ENCODE assay signal across 18 cellular contexts in genomic region chr19:3980353-3981251, GRCh38. TPM values are rescaled to one million over a fixed set of nuclear protein-coding genes. Genes with fewer than 3 reads are reported as not detected.
A peak's percentile ranks its signal among the peaks of the same experiment; 100 is the strongest.
DNase-seq lines count a peak whose midpoint lies in the region; ATAC-seq and TF ChIP-seq lines count a peak whose summit lies in the region.
"Had no signal": no experiment of that assay in that cellular context is flagged by ENCODE, and none has a peak within 500 bp of the region (broad histone marks: within the 10 kb centered on the region; RNA-seq: fewer than 3 reads in every experiment).

No MANE protein-coding gene starts in this region.

- H3K27ac ChIP-seq in 22Rv1, result peak overlapping the region; percentile 94; the same call in 1 of the 2 replicates
- no peak overlapping the region for H3K27ac ChIP-seq in coronary artery
- H3K27ac ChIP-seq: C4-2B, cardiac muscle cell, Peyer's patch, vagina had no signal

- peaks cover 19% of the 10 kb centered on the region for H3K4me1 Mint-ChIP-seq in T-helper 17 cell

- ATAC-seq in T-helper 17 cell (no peak), GM18520 (IDR thresholded peaks at IDR 0.05; ENCODE audit: unreplicated experiment) (no peak)

- peak overlapping the region; percentile 63 for H3K27ac Mint-ChIP-seq in T-helper 17 cell

- DNase-seq in Daoy (ENCODE audit: low read depth) (peak; percentile 7), T-helper 17 cell (no peak), iPS-NIHi11 (ENCODE audit: low spot score) (peak; percentile 4), SIG-M5 (lab: John Stamatoyannopoulos, UW) (no peak), mesenteric fat pad (ENCODE audit: low spot score) (no peak), coronary artery (ENCODE audit: low spot score) (no peak)
- DNase-seq: activated CD4-positive, alpha-beta T cell treated with anti-CD3 and anti-CD28 coated beads for 4 hours; glutamatergic neuron; NCI-H1436; NCI-H446 treated with DMSO at 0.1 percent for 48 hours; Peyer's patch; T-helper 2 cell had no signal

- peaks cover 2% of the 10 kb centered on the region for H3K9me3 ChIP-seq in T-helper 17 cell (ENCODE audit: control insufficient read depth, low read length, poor library complexity, severe bottlenecking)
- H3K9me3 ChIP-seq: Peyer's patch, vagina had no signal

- no peak for TF ChIP-seq CTCF in 22Rv1 (IDR thresholded peaks at IDR 0.05)
- TF ChIP-seq CTCF in coronary artery (IDR thresholded peaks at IDR 0.05), result no peak

- H3K36me3 Mint-ChIP-seq in T-helper 17 cell (ENCODE audit: low read depth), result peaks cover 5% of the 10 kb centered on the region

- H3K4me3 ChIP-seq in coronary artery, result no peak overlapping the region
- H3K4me3 ChIP-seq: cardiac muscle cell, Peyer's patch, vagina had no signal

- peak overlapping the region; percentile 28 for H3K4me3 Mint-ChIP-seq in T-helper 17 cell

- H3K27me3 Mint-ChIP-seq in T-helper 17 cell, result no peaks in the 10 kb centered on the region

RNA-seq across cellular contexts. Expression of gene EEF2, which starts 4.7 kb away (rescaled TPM):
- 1,288 and 1,386 TPM in 2 replicates for total RNA-seq in Daoy (2014; rRNA removed; shearing (Covaris generic))
- 1,000 to 10,000 TPM; 2,788 to 2,859 TPM for total RNA-seq in T-helper 17 cell
- 2,131 TPM for total RNA-seq in mesenteric fat pad

RNA-seq across cellular contexts. Expression of gene DAPK3, which starts 9.7 kb away (rescaled TPM):
- total RNA-seq in Daoy (2014; rRNA removed; shearing (Covaris generic)), result 133 and 135 TPM in 2 replicates
- total RNA-seq in T-helper 17 cell (10 to 100 TPM; 28.7 to 31.3 TPM), mesenteric fat pad (56.5 TPM)

RNA-seq across cellular contexts. Expression of gene PIAS4, which starts 26.9 kb away (rescaled TPM):
- total RNA-seq in Daoy (2014; rRNA removed; shearing (Covaris generic)), result 25.7 and 31.5 TPM in 2 replicates
- total RNA-seq in T-helper 17 cell (10 to 100 TPM; 20.8 to 22.7 TPM), mesenteric fat pad (17.9 TPM)

RNA-seq across cellular contexts. Expression of gene NMRK2, which starts 47.7 kb away (rescaled TPM):
- total RNA-seq in Daoy (2014; rRNA removed; shearing (Covaris generic)), result not detected in 2 replicates
- total RNA-seq in T-helper 17 cell (not detected), mesenteric fat pad (not detected)
- total RNA-seq: Peyer's patch, renal cortical epithelial cell, vagina had no signal

Comparison
In these comparisons a context has a peak if more than half of its experiments do, and no peak if none do; other contexts are left out.
1. DNase-seq: peak in Daoy (single experiment) and iPS-NIHi11 (single experiment); none in T-helper 17 cell (0 of 3), SIG-M5 (single experiment), mesenteric fat pad (single experiment) and coronary artery (single experiment).